9 cellular contexts compared by ENCODE assay signal in the genomic region with DNA sequence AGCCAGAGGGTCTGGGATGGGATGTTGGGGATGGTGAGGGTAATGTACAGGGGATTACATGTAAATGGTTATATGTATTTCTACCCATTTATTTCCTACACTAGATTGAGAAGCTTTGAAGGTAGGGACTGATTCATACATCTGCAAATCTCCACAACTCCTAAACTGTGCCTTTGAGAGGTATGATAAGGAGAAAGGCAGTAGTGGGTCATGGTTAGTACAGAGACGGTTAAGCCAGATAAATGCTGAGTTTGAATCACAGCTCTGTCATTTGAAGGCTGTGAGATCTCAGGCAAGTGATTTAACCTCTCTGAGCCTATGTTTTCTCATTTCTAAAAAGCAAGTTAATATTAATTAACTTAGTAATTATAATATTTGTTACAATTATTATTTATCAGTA. TPM values are rescaled to one million over a fixed set of nuclear protein-coding genes. Genes with fewer than 3 reads are reported as not detected.
"Had no signal": no experiment of that assay in that cellular context is flagged by ENCODE, and none has a peak within 500 bp of the region (broad histone marks: within the 10 kb centered on the region; RNA-seq: fewer than 3 reads in every experiment).

No MANE protein-coding gene starts in this region.

- ATAC-seq: GM12878 had no signal

- H3K4me3 ChIP-seq: GM12878 had no signal

- FAIRE-seq: G401.6, GM12891, GM12892, GM18507, GM19239 had no signal

- DNase-seq: GDM1, GF-D8 had no signal

RNA-seq across cellular contexts. Expression of gene IL21, which starts 29.3 kb away (rescaled TPM):
- total RNA-seq: G401, GM12878 had no signal
- polyA plus RNA-seq: GM12878 had no signal
